In genomic region chr17:67487506-67487905, GRCh38 we compare ENCODE assay signal across 12 cellular contexts.
DNase-seq lines count a peak whose midpoint lies in the region; ATAC-seq and TF ChIP-seq lines count a peak whose summit lies in the region.
"Had no signal": no experiment of that assay in that cellular context is flagged by ENCODE, and none has a peak within 500 bp of the region (broad histone marks: within the 10 kb centered on the region; RNA-seq: fewer than 3 reads in every experiment).

No MANE protein-coding gene starts in this region.

- peaks cover 5% of the 10 kb centered on the region for H3K36me3 Mint-ChIP-seq in neural progenitor cell

- no peak overlapping the region for H3K9ac ChIP-seq in neural progenitor cell

- H3K9me3 Mint-ChIP-seq in neural progenitor cell = no peaks in the 10 kb centered on the region

- no peak for DNase-seq in AG04450 (ENCODE audit: low read depth, low spot score)
- peak; percentile 71 for DNase-seq in HCEC 1CT
- no peak for DNase-seq in neural progenitor cell (ENCODE audit: low spot score)
- no peak for DNase-seq in C1 segment of cervical spinal cord (lab: John Stamatoyannopoulos, UW)
- no peak for DNase-seq in NCI-H1436 (lab: John Stamatoyannopoulos, UW)
- DNase-seq: KG1, left lung, NCI-H2029 treated with DMSO at 0.1 percent for 48 hours had no signal

- peak overlapping the region; percentile 51 for H3K4me2 ChIP-seq in neural progenitor cell

- no peak for TF ChIP-seq CTCF in AG04450 (IDR thresholded peaks at IDR 0.05; ENCODE audit: low read depth, low read length)
- TF ChIP-seq CTCF in neural progenitor cell (IDR thresholded peaks at IDR 0.05) = no peak

- H3K4me1 Mint-ChIP-seq in neural progenitor cell = peaks cover 35% of the 10 kb centered on the region

- no peak overlapping the region for H3K4me3 Mint-ChIP-seq in neural progenitor cell

- H3F3A ChIP-seq in neural progenitor cell (ENCODE audit: low read depth) = peaks cover 27% of the 10 kb centered on the region

- ATAC-seq in HG02840 (IDR thresholded peaks at IDR 0.05; ENCODE audit: low FRiP score, unreplicated experiment) (no peak), HG03565 (IDR thresholded peaks at IDR 0.05; ENCODE audit: unreplicated experiment) (no peak)
- ATAC-seq: left lung had no signal

- CTCF ChIA-PET in AG04450 (lab: Charles Lee) = interaction anchor here (1.2 to 2.5 kb wide), 3 partner anchors 12 to 112 kb away, joined by 3 to 8 read pairs (median 3); no protein-coding TSS in a partner anchor

- H3K27me3 Mint-ChIP-seq in neural progenitor cell (ENCODE audit: insufficient read depth, low read depth) = no peaks in the 10 kb centered on the region

- H3K4me1 ChIP-seq in ectodermal cell (ENCODE audit: control insufficient read depth, insufficient read depth, low read length) = peaks cover 21% of the 10 kb centered on the region
- peaks cover 24% of the 10 kb centered on the region for H3K4me1 ChIP-seq in neural progenitor cell

- H3K27ac ChIP-seq in AG04450 (ENCODE audit: low read depth, low read length) (peak overlapping the region; percentile 52), ectodermal cell (ENCODE audit: insufficient read depth, low read depth, low read length, poor library complexity, severe bottlenecking) (peak overlapping the region; percentile 79), neural progenitor cell (peak overlapping the region; percentile 76)
- H3K27ac ChIP-seq: left lung had no signal

- H3K36me3 ChIP-seq in ectodermal cell (ENCODE audit: control insufficient read depth, insufficient read depth, low read length) = no peaks in the 10 kb centered on the region
- no peaks in the 10 kb centered on the region for H3K36me3 ChIP-seq in neural progenitor cell
- H3K36me3 ChIP-seq: left lung, tibial artery had no signal

- H2AFZ ChIP-seq in neural progenitor cell (replicated peaks) = no peak overlapping the region

- no peaks in the 10 kb centered on the region for H4K20me1 ChIP-seq in neural progenitor cell (ENCODE audit: low read depth)

- 92 to 94% methylated on average over 7 of the region's 7 CpGs for WGBS in ectodermal cell, 2 experiments

- H3K4me3 ChIP-seq in AG04450 (ENCODE audit: low read depth, low read length) (no peak overlapping the region), ectodermal cell (ENCODE audit: insufficient read depth, low read depth, low read length) (no peak overlapping the region), neural progenitor cell (no peak overlapping the region)
- H3K4me3 ChIP-seq: left lung, tibial artery had no signal

- H3K9me3 ChIP-seq in AG04450 (ENCODE audit: control insufficient read depth, insufficient read depth, low read length) = no peaks in the 10 kb centered on the region
- H3K9me3 ChIP-seq in ectodermal cell (ENCODE audit: control insufficient read depth, low read length) = no peaks in the 10 kb centered on the region
- H3K9me3 ChIP-seq in neural progenitor cell (ENCODE audit: low read depth) = no peaks in the 10 kb centered on the region
- H3K9me3 ChIP-seq: left lung, tibial artery had no signal

- POLR2A ChIA-PET in AG04450 (lab: Yijun Ruan, JAX) = no interaction called here

- H3K27ac Mint-ChIP-seq in neural progenitor cell = peak overlapping the region; percentile 42

- H3K27me3 ChIP-seq in AG04450 (ENCODE audit: control insufficient read depth, insufficient read depth, low read length) (no peaks in the 10 kb centered on the region), ectodermal cell (ENCODE audit: control insufficient read depth, insufficient read depth, low read length, poor library complexity, severe bottlenecking) (no peaks in the 10 kb centered on the region), neural progenitor cell (no peaks in the 10 kb centered on the region)
- H3K27me3 ChIP-seq: left lung, tibial artery had no signal

- H3K79me2 ChIP-seq in neural progenitor cell (ENCODE audit: low read depth) = no peaks in the 10 kb centered on the region
